1 cellular context compared by ENCODE assay signal in genomic region chr17:49496866-49497146, GRCh38.
TF ChIP-seq lines count a peak whose summit lies in the region.

No MANE protein-coding gene starts in this region.

TF ChIP-seq in WTC11, 78 proteins besides CTCF, POLR2A, EP300 and RAD21 (continued from another document):
- TF ChIP-seq ARID4B (CRISPR knock-in tag; IDR thresholded peaks at IDR 0.05; ENCODE audit: borderline replicate concordance): no peak
